16 cellular contexts compared by ENCODE assay signal in the genomic region with DNA sequence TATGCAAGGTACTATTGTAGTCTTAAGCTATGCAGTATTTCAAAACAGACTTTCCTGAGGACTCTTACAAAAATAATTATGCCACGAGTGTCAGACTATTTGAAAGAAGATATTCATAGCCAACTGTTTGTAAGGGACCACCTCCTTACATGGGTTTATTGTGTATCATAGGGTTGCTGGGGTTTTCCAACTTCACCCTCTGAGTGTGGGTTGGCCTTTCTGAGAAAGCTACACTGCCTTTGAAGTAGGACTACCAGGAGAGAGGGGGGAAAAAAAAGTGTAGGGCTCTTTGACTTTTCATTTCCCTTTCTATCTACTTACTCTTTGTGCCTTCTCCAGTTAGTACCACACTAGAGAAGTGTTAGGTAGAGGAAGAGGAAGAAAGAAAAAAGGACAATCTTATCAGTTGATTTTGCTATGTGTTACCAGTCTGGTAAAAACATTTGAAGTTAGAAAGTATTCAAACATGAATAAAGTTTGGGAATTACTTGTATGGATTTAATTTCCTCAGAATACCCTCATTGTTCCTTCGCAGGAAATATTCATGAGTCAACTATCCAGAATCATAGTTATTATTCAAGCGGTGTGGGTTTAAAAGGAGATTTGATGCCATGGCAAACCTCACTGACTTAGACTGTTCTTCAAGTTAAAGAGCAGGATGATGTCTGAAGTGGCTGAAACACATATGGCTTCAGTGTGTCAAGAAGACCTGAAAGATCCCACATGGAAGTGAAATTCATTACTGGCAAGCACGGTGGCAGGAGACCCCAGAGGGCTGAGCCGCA.
A peak's percentile ranks its signal among the peaks of the same experiment; 100 is the strongest.
DNase-seq lines count a peak whose midpoint lies in the region; ATAC-seq and TF ChIP-seq lines count a peak whose summit lies in the region.
"Had no signal": no experiment of that assay in that cellular context is flagged by ENCODE, and none has a peak within 500 bp of the region (broad histone marks: within the 10 kb centered on the region; RNA-seq: fewer than 3 reads in every experiment).

No MANE protein-coding gene starts in this region.

- H3K4me1 ChIP-seq in foreskin keratinocyte = peaks cover 35% of the 10 kb centered on the region
- H3K4me1 ChIP-seq: sigmoid colon, testis had no signal

- no peak for TF ChIP-seq CTCF in foreskin keratinocyte (conservative IDR thresholded peaks at IDR 0.05)

- DNase-seq in EH (ENCODE audit: low read depth) (peak; percentile 43), foreskin keratinocyte (no peak), NCI-H526 (lab: John Stamatoyannopoulos, UW) (no peak), cerebellar nuclear complex (lab: John Stamatoyannopoulos, UW) (no peak)
- DNase-seq: amygdala; COR-L47; NCI-H1105 treated with DMSO at 0.1 percent for 48 hours; ovary; sigmoid colon; stimulated activated CD4-positive, alpha-beta T cell treated with anti-CD3 and anti-CD28 coated beads, Interleukin-4, amount 100 ng/mL, for 1 hour; testis had no signal

- no peaks in the 10 kb centered on the region for H3K9me3 Mint-ChIP-seq in activated naive CD8-positive, alpha-beta T cell (ENCODE audit: low read depth)

- H3K4me1 Mint-ChIP-seq in activated naive CD8-positive, alpha-beta T cell (ENCODE audit: low read depth) = peaks cover 29% of the 10 kb centered on the region

- H3K27ac ChIP-seq in foreskin keratinocyte = peak overlapping the region; percentile 3
- H3K27ac ChIP-seq: ovary, sigmoid colon, testis had no signal

- H3K36me3 Mint-ChIP-seq in activated naive CD8-positive, alpha-beta T cell = no peaks in the 10 kb centered on the region

- peaks cover 1% of the 10 kb centered on the region for H3K27me3 Mint-ChIP-seq in activated naive CD8-positive, alpha-beta T cell

- H3K27me3 ChIP-seq in foreskin keratinocyte = no peaks in the 10 kb centered on the region
- H3K27me3 ChIP-seq: ovary, sigmoid colon, testis had no signal

- H3K4me3 Mint-ChIP-seq in activated naive CD8-positive, alpha-beta T cell = peak overlapping the region; percentile 43

- H3K27ac Mint-ChIP-seq in activated naive CD8-positive, alpha-beta T cell = peak overlapping the region; percentile 64

- ATAC-seq in HG03432 (IDR thresholded peaks at IDR 0.05; ENCODE audit: unreplicated experiment) = peak; percentile 45
- no peak for ATAC-seq in foreskin keratinocyte
- no peak for ATAC-seq in HG02588 (IDR thresholded peaks at IDR 0.05; ENCODE audit: unreplicated experiment)
- ATAC-seq: K562, Panc1 had no signal
